10 cellular contexts compared by ENCODE assay signal in the genomic region with DNA sequence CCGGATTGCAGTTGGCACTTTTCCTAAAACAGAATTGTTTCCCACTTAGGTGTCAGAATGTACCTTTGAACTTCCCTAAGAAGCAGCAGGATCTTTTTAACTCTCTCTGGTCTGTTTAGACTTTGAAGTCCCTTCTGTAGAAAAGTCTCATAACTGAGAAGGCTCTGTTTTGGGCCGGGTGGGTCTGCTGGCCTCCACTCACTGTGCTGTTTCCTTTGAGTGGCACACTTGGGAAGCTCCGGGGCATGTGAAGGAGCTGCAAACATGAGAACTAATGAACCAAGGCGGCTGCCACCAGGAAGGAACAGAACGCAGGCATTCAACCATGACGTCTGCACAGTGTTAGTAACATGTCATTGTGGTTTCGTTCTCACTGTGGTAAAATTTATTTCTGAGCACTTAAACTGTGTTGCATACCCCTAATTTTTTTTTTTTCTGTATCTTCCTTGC. TPM values are rescaled to one million over a fixed set of nuclear protein-coding genes. Genes with fewer than 3 reads are reported as not detected.
DNase-seq lines count a peak whose midpoint lies in the region; ATAC-seq and TF ChIP-seq lines count a peak whose summit lies in the region.
"Had no signal": no experiment of that assay in that cellular context is flagged by ENCODE, and none has a peak within 500 bp of the region (broad histone marks: within the 10 kb centered on the region; RNA-seq: fewer than 3 reads in every experiment).

No MANE protein-coding gene starts in this region.

- no peak for TF ChIP-seq CTCF in Loucy (conservative IDR thresholded peaks at IDR 0.05; ENCODE audit: low read length)

- peak; percentile 81 for DNase-seq in activated CD4-positive, alpha-beta memory T cell treated with anti-CD3 and anti-CD28 coated beads for 36 hours
- peak; percentile 81 for DNase-seq in glomerular visceral epithelial cell (ENCODE audit: extremely low spot score)
- DNase-seq in stimulated activated CD8-positive, alpha-beta memory T cell treated with anti-CD3 and anti-CD28 coated beads, Interleukin-2, amount 100 ng/mL, for 48 hours (ENCODE audit: low read depth in 2 of 2) = peak; percentile 29 to 55
- DNase-seq in NCI-H446 treated with DMSO at 0.1 percent for 48 hours (lab: John Stamatoyannopoulos, UW) = no peak
- no peak for DNase-seq in MV-4-11 (lab: John Stamatoyannopoulos, UW)
- DNase-seq: pancreas had no signal

- H3K27me3 ChIP-seq in Loucy (ENCODE audit: insufficient read depth, low read length, poor library complexity, severe bottlenecking) = no peaks in the 10 kb centered on the region
- H3K27me3 ChIP-seq: pancreas had no signal

- POLR2A ChIA-PET in activated CD4-positive, alpha-beta memory T cell treated with anti-CD3 and anti-CD28 coated beads for 36 hours (lab: Charles Lee) = interaction anchor here (0.7 to 3.7 kb wide), 7 partner anchors 23 to 123 kb away, joined by 3 to 23 read pairs (median 4); a partner anchor contains a TSS

- no peaks in the 10 kb centered on the region; the same call in 1 of the 2 replicates for H3K79me2 ChIP-seq in Loucy (ENCODE audit: insufficient read depth, low read length)

- H3K36me3 Mint-ChIP-seq in activated CD4-positive, alpha-beta memory T cell treated with anti-CD3 and anti-CD28 coated beads for 36 hours = peaks cover 51% of the 10 kb centered on the region

- H3K36me3 ChIP-seq in Loucy (ENCODE audit: insufficient read depth, low read length) = peaks cover 4% of the 10 kb centered on the region; the same call in 1 of the 2 replicates

- peak overlapping the region; percentile 70 for H3K9ac ChIP-seq in Loucy (ENCODE audit: low read depth, low read length, poor library complexity, severe bottlenecking)

- peak overlapping the region; percentile 70 for H3K4me3 ChIP-seq in Loucy (ENCODE audit: low read length, poor library complexity, severe bottlenecking)
- H3K4me3 ChIP-seq: pancreas, PC-9 had no signal

- no peaks in the 10 kb centered on the region for H4K20me1 ChIP-seq in Loucy (ENCODE audit: insufficient read depth, low read length, poor library complexity, severe bottlenecking)

- H3K4me2 ChIP-seq in Loucy (ENCODE audit: low read depth, low read length, poor library complexity, severe bottlenecking) = peak overlapping the region; percentile 75
- H3K4me2 ChIP-seq: PC-9 had no signal

- intact Hi-C loops in activated CD4-positive, alpha-beta memory T cell treated with anti-CD3 and anti-CD28 coated beads for 36 hours (cut with micrococcal nuclease) = loop anchor here (1.0 kb wide), 1 partner anchor 48 kb away; no protein-coding TSS in a partner anchor

- H3K4me3 Mint-ChIP-seq in activated CD4-positive, alpha-beta memory T cell treated with anti-CD3 and anti-CD28 coated beads for 36 hours = peak overlapping the region; percentile 76

- H3K9me2 ChIP-seq in Loucy (replicated peaks; ENCODE audit: low read depth, low read length) = no peaks in the 10 kb centered on the region

- H3K4me1 ChIP-seq in Loucy (ENCODE audit: insufficient read depth, low read length, poor library complexity, severe bottlenecking) = peaks cover 49% of the 10 kb centered on the region

- H3K27me3 Mint-ChIP-seq in activated CD4-positive, alpha-beta memory T cell treated with anti-CD3 and anti-CD28 coated beads for 36 hours = no peaks in the 10 kb centered on the region

- peaks cover 13% of the 10 kb centered on the region for H3F3A ChIP-seq in Loucy (ENCODE audit: low read depth)

- peak overlapping the region; percentile 68 for H2AFZ ChIP-seq in Loucy (ENCODE audit: low read length)
- H2AFZ ChIP-seq: PC-9 had no signal

- H3K9me3 Mint-ChIP-seq in activated CD4-positive, alpha-beta memory T cell treated with anti-CD3 and anti-CD28 coated beads for 36 hours = no peaks in the 10 kb centered on the region

- CTCF ChIA-PET in activated CD4-positive, alpha-beta memory T cell treated with anti-CD3 and anti-CD28 coated beads for 36 hours (lab: Charles Lee) = interaction anchor here (0.8 to 5.8 kb wide), 9 partner anchors 11 to 145 kb away, joined by 3 to 40 read pairs (median 4); a partner anchor contains a TSS

- no peaks in the 10 kb centered on the region for H3K9me3 ChIP-seq in Loucy (ENCODE audit: insufficient read depth, low read depth, low read length)
- H3K9me3 ChIP-seq: pancreas had no signal

- H3K27ac Mint-ChIP-seq in activated CD4-positive, alpha-beta memory T cell treated with anti-CD3 and anti-CD28 coated beads for 36 hours = peak overlapping the region; percentile 99

- peak; percentile 49 for ATAC-seq in GM19324 (IDR thresholded peaks at IDR 0.05; ENCODE audit: low FRiP score, unreplicated experiment)
- no peak for ATAC-seq in HG02852 (IDR thresholded peaks at IDR 0.05; ENCODE audit: unreplicated experiment)

- H3K4me1 Mint-ChIP-seq in activated CD4-positive, alpha-beta memory T cell treated with anti-CD3 and anti-CD28 coated beads for 36 hours (ENCODE audit: low read depth) = peaks cover 83% of the 10 kb centered on the region

RNA-seq across cellular contexts. Expression of a gene that starts 19.5 kb away (rescaled TPM):
- under 1 TPM; 0.05 to 0.07 TPM for total RNA-seq in activated CD4-positive, alpha-beta memory T cell treated with anti-CD3 and anti-CD28 coated beads for 36 hours

RNA-seq across cellular contexts. Expression of a gene that starts 33.8 kb away (rescaled TPM):
- total RNA-seq in activated CD4-positive, alpha-beta memory T cell treated with anti-CD3 and anti-CD28 coated beads for 36 hours = 10 to 100 TPM; 71.3 to 78.8 TPM

Comparison
In these comparisons a context has a peak if more than half of its experiments do, and no peak if none do; other contexts are left out.
1. DNase-seq: peak in activated CD4-positive, alpha-beta memory T cell treated with anti-CD3 and anti-CD28 coated beads for 36 hours (single experiment), glomerular visceral epithelial cell (single experiment) and stimulated activated CD8-positive, alpha-beta memory T cell treated with anti-CD3 and anti-CD28 coated beads, Interleukin-2, amount 100 ng/mL, for 48 hours (2 of 2); none in NCI-H446 treated with DMSO at 0.1 percent for 48 hours (single experiment) and MV-4-11 (single experiment).